9 cellular contexts compared by ENCODE assay signal in the genomic region with DNA sequence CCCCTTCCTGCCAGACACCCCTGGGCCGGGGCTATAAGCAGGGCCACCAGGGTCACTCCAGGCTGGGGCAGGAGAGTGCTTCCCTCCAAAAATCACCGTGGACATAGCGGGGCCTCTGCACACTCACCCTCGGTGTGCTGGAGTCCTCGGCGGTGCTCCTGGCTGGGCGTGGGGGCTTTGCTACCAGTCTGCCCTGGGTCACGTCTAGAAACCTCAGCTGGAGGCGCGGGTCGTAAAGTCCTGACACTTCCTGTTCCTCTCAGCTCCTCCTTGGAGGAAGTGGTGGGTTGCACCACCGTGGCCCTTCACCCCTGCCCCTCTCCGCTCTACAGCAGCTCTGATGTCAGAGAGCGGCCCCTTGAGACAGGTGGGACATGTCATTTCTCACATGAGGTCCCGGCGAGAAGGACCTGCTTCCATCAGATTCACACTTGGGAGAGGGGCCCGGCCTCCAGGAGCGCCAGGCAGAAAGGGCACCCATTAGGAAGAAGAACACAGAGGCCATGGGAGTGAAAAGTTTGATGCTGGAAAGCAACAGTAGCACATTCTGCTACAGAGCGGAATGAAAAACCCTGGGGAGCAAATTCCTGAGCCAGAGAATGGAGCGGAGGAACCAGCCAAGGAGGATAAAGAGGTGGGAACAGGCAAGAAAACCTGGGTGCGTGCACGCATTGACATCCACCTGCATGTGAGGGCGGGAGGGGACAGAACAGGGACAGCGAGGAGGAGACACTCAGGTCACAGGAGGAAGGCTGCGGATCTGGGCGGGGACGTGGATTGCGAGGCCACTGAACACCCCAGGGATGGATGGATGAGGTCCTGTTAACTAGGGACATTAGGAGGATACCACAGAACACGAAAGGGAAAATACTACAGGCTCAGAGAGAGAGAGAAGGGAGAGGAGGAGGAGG. TPM values are rescaled to one million over a fixed set of nuclear protein-coding genes. Genes with fewer than 3 reads are reported as not detected.
DNase-seq lines count a peak whose midpoint lies in the region; ATAC-seq, FAIRE-seq and TF ChIP-seq lines count a peak whose summit lies in the region.
"Had no signal": no experiment of that assay in that cellular context is flagged by ENCODE, and none has a peak within 500 bp of the region (broad histone marks: within the 10 kb centered on the region; RNA-seq: fewer than 3 reads in every experiment).

ITGB2 (minus strand) TSS at position 206 of the 911 bp plus-strand sequence. CDS start 10,117 bp downstream, outside the sequence.

- no peaks in the 10 kb centered on the region for H4K20me1 ChIP-seq in smooth muscle cell (ENCODE audit: low read depth)

- ATAC-seq in HG03159 (IDR thresholded peaks at IDR 0.05; ENCODE audit: unreplicated experiment) (peak; percentile 75), activated B cell treated with CpG ODN at 0.5 μM for 24 hours (ENCODE audit: low read depth) (peak; percentile 91), Right ventricle myocardium superior (ENCODE audit: poor library complexity) (peak; percentile 63)

- H3K27me3 ChIP-seq in smooth muscle cell (ENCODE audit: low read depth): peaks cover 34% of the 10 kb centered on the region

- no peaks in the 10 kb centered on the region for H3F3A ChIP-seq in smooth muscle cell (ENCODE audit: low read depth)

- POLR2A ChIA-PET in activated B cell treated with CpG ODN at 0.5 μM for 24 hours (lab: Charles Lee): interaction anchor here (0.6 to 3.5 kb wide), 9 partner anchors 9 to 120 kb away, joined by 3 to 68 read pairs (median 4); partner anchors contain the start of genes PTTG1IP and UBE2G2

- H3K36me3 ChIP-seq in smooth muscle cell (ENCODE audit: low read depth): no peaks in the 10 kb centered on the region

- H3K27ac Mint-ChIP-seq in activated B cell treated with CpG ODN at 0.5 μM for 24 hours: peak within 1 kb of the TSS; percentile 94

- intact Hi-C loops in activated B cell treated with CpG ODN at 0.5 μM for 24 hours (cut with micrococcal nuclease): loop anchor here (1.0 to 10.0 kb wide), 4 partner anchors 9 to 586 kb away; partner anchors contain the start of gene CFAP410
- intact Hi-C loops in Right ventricle myocardium superior (cut with DNase I): no loop called here

- H3K36me3 Mint-ChIP-seq in activated B cell treated with CpG ODN at 0.5 μM for 24 hours (ENCODE audit: low read depth): peaks cover 15% of the 10 kb centered on the region

- no peaks in the 10 kb centered on the region for H3K79me2 ChIP-seq in smooth muscle cell (ENCODE audit: low read depth)

- peak; percentile 40 for FAIRE-seq in GM12892 (lab: Jason Lieb, UNC)
- FAIRE-seq: endothelial cell of umbilical vein had no signal

- 82% methylated on average over 29 of the region's 29 CpGs for WGBS in smooth muscle cell (ENCODE audit: low lambda C conversion rate)

- H3K9me3 ChIP-seq in smooth muscle cell (replicated peaks; ENCODE audit: low read depth): no peaks in the 10 kb centered on the region

- TF ChIP-seq POLR2A in GM12892 (IDR thresholded peaks at IDR 0.05; ENCODE audit: low read depth, low read length): no peak

- TF ChIP-seq CTCF in activated B cell treated with CpG ODN at 0.5 μM for 24 hours (IDR thresholded peaks at IDR 0.05): no peak
- TF ChIP-seq CTCF in foreskin fibroblast (IDR thresholded peaks at IDR 0.05; ENCODE audit: low read depth, low read length): no peak
- TF ChIP-seq CTCF in smooth muscle cell (IDR thresholded peaks at IDR 0.05; ENCODE audit: borderline replicate concordance, insufficient read depth, poor library complexity, severe bottlenecking): no peak

- H3K4me3 ChIP-seq in foreskin fibroblast (ENCODE audit: low read depth in 1 of 2, low read length in 2 of 2): no peak within 1 kb of the TSS
- H3K4me3 ChIP-seq in smooth muscle cell: no peak within 1 kb of the TSS

- no peaks in the 10 kb centered on the region for H3K4me1 ChIP-seq in smooth muscle cell (ENCODE audit: low read depth)

- no peak within 1 kb of the TSS for H2AFZ ChIP-seq in smooth muscle cell (ENCODE audit: low read depth)

- no peaks in the 10 kb centered on the region for H3K27me3 Mint-ChIP-seq in activated B cell treated with CpG ODN at 0.5 μM for 24 hours

- H3K4me2 ChIP-seq in smooth muscle cell: no peak within 1 kb of the TSS

- H3K9ac ChIP-seq in smooth muscle cell (ENCODE audit: low read depth): no peak within 1 kb of the TSS

- H3K4me1 Mint-ChIP-seq in activated B cell treated with CpG ODN at 0.5 μM for 24 hours: peaks cover 89% of the 10 kb centered on the region

- no peaks in the 10 kb centered on the region for H3K9me3 Mint-ChIP-seq in activated B cell treated with CpG ODN at 0.5 μM for 24 hours

- DNase-seq in GM12892 (ENCODE audit: insufficient read length) (no peak), activated B cell treated with CpG ODN at 0.5 μM for 24 hours (peak; percentile 69), Right ventricle myocardium superior (peak; percentile 84), foreskin fibroblast (no peak), COR-L47 (lab: John Stamatoyannopoulos, UW) (no peak), smooth muscle cell (lab: John Stamatoyannopoulos, UW; ENCODE audit: unreplicated experiment) (no peak)
- peak; percentile 85 for DNase-seq in stimulated activated CD4-positive, alpha-beta T cell treated with anti-CD3 and anti-CD28 coated beads, Interleukin-15, amount 100 ng/mL, for 24 hours

- CTCF ChIA-PET in activated B cell treated with CpG ODN at 0.5 μM for 24 hours (lab: Charles Lee): interaction anchor here (0.6 to 1.6 kb wide), 6 partner anchors 11 to 120 kb away, joined by 3 to 7 read pairs (median 4); no protein-coding TSS in a partner anchor

- H3K4me3 Mint-ChIP-seq in activated B cell treated with CpG ODN at 0.5 μM for 24 hours: peak within 1 kb of the TSS; percentile 90

- H3K27ac ChIP-seq in smooth muscle cell (ENCODE audit: low read depth): no peak within 1 kb of the TSS

RNA-seq across cellular contexts. Expression of gene ITGB2, which starts in this region (rescaled TPM):
- polyA plus RNA-seq in GM12892 (2012; ENCODE audit: missing spikeins): 41.8 TPM
- total RNA-seq in activated B cell treated with CpG ODN at 0.5 μM for 24 hours (124 and 131 TPM in 2 replicates), Right ventricle myocardium superior (23.8 TPM), smooth muscle cell (0.18 TPM in 1 of 2 replicates, not detected in the other)
- polyA plus RNA-seq in smooth muscle cell: 0.86 and 1.0 TPM in 2 replicates

Comparison
In these comparisons a context has a peak if more than half of its experiments do, and no peak if none do; other contexts are left out.
1. RNA of gene ITGB2 (total RNA-seq): 124 to 131 TPM in activated B cell treated with CpG ODN at 0.5 μM for 24 hours and 23.8 TPM in Right ventricle myocardium superior (single experiment); 0.18 TPM in smooth muscle cell; every median in the first group is over 10 times any median in the second.
2. DNase-seq: peak in activated B cell treated with CpG ODN at 0.5 μM for 24 hours (single experiment), Right ventricle myocardium superior (single experiment) and stimulated activated CD4-positive, alpha-beta T cell treated with anti-CD3 and anti-CD28 coated beads, Interleukin-15, amount 100 ng/mL, for 24 hours (single experiment); none in GM12892 (single experiment), foreskin fibroblast (0 of 2), COR-L47 (single experiment) and smooth muscle cell (single experiment).
3. Peak in every context shown above with its lines, with median percentiles within 50 percentile points of each other: ATAC-seq.